In genomic region chr18:5057348-5058012, GRCh38 we compare ENCODE assay signal across 8 cellular contexts.
DNase-seq lines count a peak whose midpoint lies in the region; ATAC-seq, FAIRE-seq and TF ChIP-seq lines count a peak whose summit lies in the region.

No MANE protein-coding gene starts in this region.

- H3K23ac ChIP-seq in mesendoderm (ENCODE audit: low read length), result no peak overlapping the region

- no peaks in the 10 kb centered on the region for H3K36me3 Mint-ChIP-seq in activated CD4-positive, alpha-beta T cell treated with anti-CD3 and anti-CD28 coated beads for 36 hours (ENCODE audit: low read depth)

- H3K4me2 ChIP-seq in mesendoderm (ENCODE audit: low read length), result no peak overlapping the region

- DNase-seq in AG09309 (ENCODE audit: low read depth), result no peak
- DNase-seq in GM18507 (ENCODE audit: extremely low spot score, insufficient read length, low read depth), result peak; percentile 25
- DNase-seq in NCI-H2196 (lab: John Stamatoyannopoulos, UW; ENCODE audit: unreplicated experiment), result peak; percentile 81
- peak; percentile 74 for DNase-seq in activated CD4-positive, alpha-beta T cell treated with anti-CD3 and anti-CD28 coated beads for 36 hours
- DNase-seq in effector CD4-positive, alpha-beta T cell, result peak; percentile 5
- peak; percentile 80 for DNase-seq in mesendoderm
- peak; percentile 1 for DNase-seq in stimulated activated naive CD4-positive, alpha-beta T cell treated with Interleukin-2 at 50 U/mL for 16 hours (lab: John Stamatoyannopoulos, UW)

- H4K5ac ChIP-seq in mesendoderm (ENCODE audit: low read length), result no peak overlapping the region

- H2BK15ac ChIP-seq in mesendoderm (replicated peaks; ENCODE audit: low read depth), result no peak overlapping the region

- peak; percentile 82 for FAIRE-seq in GM18507 (lab: Jason Lieb, UNC)

- H3K27me3 ChIP-seq in mesendoderm (ENCODE audit: insufficient read depth, low read length, poor library complexity), result no peaks in the 10 kb centered on the region

- intact Hi-C loops in activated CD4-positive, alpha-beta T cell treated with anti-CD3 and anti-CD28 coated beads for 36 hours (cut with DNase I, micrococcal nuclease), result loop anchor here (1.0 to 10.0 kb wide), 3 partner anchors 951 to 1285 kb away; no protein-coding TSS in a partner anchor

- no peak overlapping the region for H2BK5ac ChIP-seq in mesendoderm (ENCODE audit: low read length)

- H3K79me1 ChIP-seq in mesendoderm (ENCODE audit: low read length), result no peaks in the 10 kb centered on the region

- H3K79me2 ChIP-seq in mesendoderm (ENCODE audit: control insufficient read depth, insufficient read depth, low read length), result no peaks in the 10 kb centered on the region

- peak; percentile 82 for ATAC-seq in HG02973 (IDR thresholded peaks at IDR 0.05; ENCODE audit: unreplicated experiment)
- ATAC-seq in activated CD4-positive, alpha-beta T cell treated with anti-CD3 and anti-CD28 coated beads for 36 hours, result peak; percentile 74

- no peaks in the 10 kb centered on the region for H3K36me3 ChIP-seq in mesendoderm (ENCODE audit: control insufficient read depth, insufficient read depth, low read length)

- no peak overlapping the region for H3K4ac ChIP-seq in mesendoderm (ENCODE audit: low read depth, low read length)

- no peak overlapping the region for H3K18ac ChIP-seq in mesendoderm (ENCODE audit: low read length)

- H3K9ac ChIP-seq in mesendoderm (ENCODE audit: low read length), result no peak overlapping the region

- POLR2A ChIA-PET in activated CD4-positive, alpha-beta T cell treated with anti-CD3 and anti-CD28 coated beads for 36 hours (lab: Charles Lee), result no interaction called here

- no peak overlapping the region for H3K56ac ChIP-seq in mesendoderm (ENCODE audit: low read length)

- no CpG with 5 or more reads among the region's 9 CpGs for WGBS in mesendoderm (ENCODE audit: extremely low coverage, insufficient coverage, low lambda C conversion rate)

- no peak overlapping the region for H3K27ac ChIP-seq in mesendoderm (ENCODE audit: low read depth, low read length)

- no peak overlapping the region for H2AK5ac ChIP-seq in mesendoderm (ENCODE audit: low read length)

- peaks cover 18% of the 10 kb centered on the region for H3K4me1 Mint-ChIP-seq in activated CD4-positive, alpha-beta T cell treated with anti-CD3 and anti-CD28 coated beads for 36 hours

- H3K27ac Mint-ChIP-seq in activated CD4-positive, alpha-beta T cell treated with anti-CD3 and anti-CD28 coated beads for 36 hours, result no peak overlapping the region

- H3K9me3 Mint-ChIP-seq in activated CD4-positive, alpha-beta T cell treated with anti-CD3 and anti-CD28 coated beads for 36 hours (ENCODE audit: low read depth), result no peaks in the 10 kb centered on the region

- peaks cover 2% of the 10 kb centered on the region for H3K27me3 Mint-ChIP-seq in activated CD4-positive, alpha-beta T cell treated with anti-CD3 and anti-CD28 coated beads for 36 hours

- H4K8ac ChIP-seq in mesendoderm (ENCODE audit: low read depth, low read length), result no peak overlapping the region

- CTCF ChIA-PET in activated CD4-positive, alpha-beta T cell treated with anti-CD3 and anti-CD28 coated beads for 36 hours (lab: Charles Lee), result interaction anchor here (0.7 to 4.3 kb wide), 11 partner anchors 13 to 989 kb away, joined by 3 to 27 read pairs (median 3); no protein-coding TSS in a partner anchor

- no peak overlapping the region for H2BK120ac ChIP-seq in mesendoderm (ENCODE audit: low read depth, low read length)

- TF ChIP-seq CTCF in AG09309 (IDR thresholded peaks at IDR 0.05; ENCODE audit: control insufficient read depth, insufficient read depth, low read depth, low read length, missing control alignments), result peak; percentile 69

- H3K4me1 ChIP-seq in mesendoderm (ENCODE audit: control insufficient read depth, low read depth, low read length), result peaks cover 1% of the 10 kb centered on the region

- no peak overlapping the region for H3K4me3 Mint-ChIP-seq in activated CD4-positive, alpha-beta T cell treated with anti-CD3 and anti-CD28 coated beads for 36 hours

- H3K4me3 ChIP-seq in AG09309 (ENCODE audit: control insufficient read depth, low read depth, low read length) (no peak overlapping the region), mesendoderm (ENCODE audit: low read length) (no peak overlapping the region)
